27 cellular contexts compared by ENCODE assay signal in genomic region chr7:17448479-17449423, GRCh38.
DNase-seq lines count a peak whose midpoint lies in the region; ATAC-seq, FAIRE-seq and TF ChIP-seq lines count a peak whose summit lies in the region.
"Had no signal": no experiment of that assay in that cellular context is flagged by ENCODE, and none has a peak within 500 bp of the region (broad histone marks: within the 10 kb centered on the region; RNA-seq: fewer than 3 reads in every experiment).

No MANE protein-coding gene starts in this region.

- in situ Hi-C loops in transverse colon (cut with MboI; ENCODE audit: low pct_ligation_motif_present in 1 of 4, low pct_unique_long_range_greater_than_20kb in 1 of 4, low sequenced_read_pairs in 3 of 4) = no loop called here

- CTCF ChIA-PET in A549 (lab: Yijun Ruan, JAX) = interaction anchor here (1.1 to 1.5 kb wide), 4 partner anchors 9 to 753 kb away, joined by 3 to 4 read pairs (median 4); no protein-coding TSS in a partner anchor

- peak overlapping the region; percentile 65 to 81 for H3K27ac ChIP-seq in A549
- H3K27ac ChIP-seq in transverse colon = no peak overlapping the region
- H3K27ac ChIP-seq: C4-2B, RWPE1 had no signal

- H3K4me1 ChIP-seq in A549 = peaks cover 32% of the 10 kb centered on the region
- peaks cover 0 to 14% (median 6%) of the 10 kb centered on the region in 4 donors for H3K4me1 ChIP-seq in transverse colon

- H3K27me3 ChIP-seq in bronchial epithelial cell (ENCODE audit: control insufficient read depth, insufficient read depth, low read length) (no peaks in the 10 kb centered on the region), transverse colon (no peaks in the 10 kb centered on the region)

- H3K9me3 ChIP-seq in A549 (peaks cover 33% of the 10 kb centered on the region), transverse colon (peaks cover 11 to 16% of the 10 kb centered on the region in 2 donors)

- peaks cover 15 to 16% of the 10 kb centered on the region in 2 donors for H3K9me3 Mint-ChIP-seq in stimulated activated naive B cell treated with anti-CD40 and anti-IgM and Interleukin-4, amounts not matched to agents 10 μg/mL and 1 μg/mL and 100 μg/mL, for 72 hours

- peak; percentile 54 for FAIRE-seq in A549 (lab: Jason Lieb, UNC)
- FAIRE-seq in H54 (lab: Jason Lieb, UNC) = peak; percentile 11
- no peak for FAIRE-seq in bronchial epithelial cell (lab: Jason Lieb, UNC)
- FAIRE-seq: GM12878, HepG2 had no signal

- DNase-seq in A549 (ENCODE audit: low read depth in 1 of 2, low spot score in 1 of 2) = peak in 1 of 2 experiments; percentile 83
- DNase-seq in H54 (ENCODE audit: insufficient read length, low spot score) = no peak
- DNase-seq in M059J (ENCODE audit: low read depth) = peak; percentile 9
- peak; percentile 31 for DNase-seq in bronchial epithelial cell (ENCODE audit: low read depth)
- no peak for DNase-seq in NK-92 (lab: John Stamatoyannopoulos, UW; ENCODE audit: unreplicated experiment)
- DNase-seq in transverse colon = no peak
- DNase-seq in stimulated activated naive B cell treated with anti-CD40 and anti-IgM and Interleukin-4, amounts not matched to agents 10 μg/mL and 1 μg/mL and 100 μg/mL, for 72 hours = no peak
- DNase-seq: 8988T; CD8-positive, alpha-beta memory T cell; DMS79; KBM-7; NCI-H1092 treated with DMSO at 0.1 percent for 48 hours; NCI-H2029 treated with DMSO at 0.1 percent for 48 hours; NCI-H2171; NCI-H524 treated with DMSO at 0.1 percent for 48 hours; NCI-H82; OCI-M1; SIG-M5; SK-N-SH; T-helper 2 cell had no signal

- no peak overlapping the region for H3K4me3 ChIP-seq in A549
- H3K4me3 ChIP-seq in bronchial epithelial cell (ENCODE audit: low read depth, low read length) = no peak overlapping the region
- H3K4me3 ChIP-seq in transverse colon = no peak overlapping the region
- H3K4me3 ChIP-seq: GM12878, GM23338 had no signal

- H3K4me3 Mint-ChIP-seq in stimulated activated naive B cell treated with anti-CD40 and anti-IgM and Interleukin-4, amounts not matched to agents 10 μg/mL and 1 μg/mL and 100 μg/mL, for 72 hours = no peak overlapping the region
- H3K4me3 Mint-ChIP-seq: CD8-positive, alpha-beta memory T cell; GM23338 had no signal

- no peaks in the 10 kb centered on the region for H3K36me3 ChIP-seq in bronchial epithelial cell (ENCODE audit: control insufficient read depth, insufficient read depth, low read length)
- H3K36me3 ChIP-seq in transverse colon = no peaks in the 10 kb centered on the region

- peaks cover 4 to 6% of the 10 kb centered on the region in 2 donors for H3K27me3 Mint-ChIP-seq in stimulated activated naive B cell treated with anti-CD40 and anti-IgM and Interleukin-4, amounts not matched to agents 10 μg/mL and 1 μg/mL and 100 μg/mL, for 72 hours

- TF ChIP-seq EP300 in A549 (IDR thresholded peaks at IDR 0.05) (peak; percentile 47 to 59; a peak in 2 of 5 replicates), transverse colon (IDR thresholded peaks at IDR 0.05; ENCODE audit: low read depth) (no peak)

- H3K4me1 Mint-ChIP-seq in stimulated activated naive B cell treated with anti-CD40 and anti-IgM and Interleukin-4, amounts not matched to agents 10 μg/mL and 1 μg/mL and 100 μg/mL, for 72 hours = no peaks in the 10 kb centered on the region
- H3K4me1 Mint-ChIP-seq: CD8-positive, alpha-beta memory T cell had no signal

- TF ChIP-seq POLR2A in A549 (IDR thresholded peaks at IDR 0.05; ENCODE audit: low read length) (no peak), H54 (IDR thresholded peaks at IDR 0.05; ENCODE audit: low read depth, low read length) (no peak), transverse colon (IDR thresholded peaks at IDR 0.05) (no peak)

- 14% methylated on average over 2 of the region's 2 CpGs for WGBS in A549 (ENCODE audit: missing lambda C conversion rate)
- WGBS in transverse colon (ENCODE audit: low coverage in 1 of 2), 2 donors = 51 to 65% methylated on average over 2 of the region's 2 CpGs

- no peak for TF ChIP-seq CTCF in A549 (IDR thresholded peaks at IDR 0.05)
- TF ChIP-seq CTCF in bronchial epithelial cell (IDR thresholded peaks at IDR 0.05; ENCODE audit: insufficient read depth, low read length, severe bottlenecking) = no peak
- TF ChIP-seq CTCF in transverse colon (IDR thresholded peaks at IDR 0.05) = no peak

- POLR2A ChIA-PET in A549 (lab: Yijun Ruan, JAX) = interaction anchor here (1.0 kb wide), 2 partner anchors 110 to 151 kb away, joined by 3 read pairs; partner anchors contain the start of gene AHR

- intact Hi-C loops in transverse colon (cut with DNase I; ENCODE audit: low total_unique reads) = no loop called here

- ATAC-seq in A549 (peak; percentile 85 to 95), HG03442 (IDR thresholded peaks at IDR 0.05; ENCODE audit: unreplicated experiment) (no peak)
- ATAC-seq in stimulated activated naive B cell treated with anti-CD40 and anti-IgM and Interleukin-4, amounts not matched to agents 10 μg/mL and 1 μg/mL and 100 μg/mL, for 72 hours (replicated peaks) = no peak
- ATAC-seq: GM12878, GM23338, HCT116, HepG2 had no signal

- peaks cover 1 to 11% of the 10 kb centered on the region in 2 donors for H3K36me3 Mint-ChIP-seq in stimulated activated naive B cell treated with anti-CD40 and anti-IgM and Interleukin-4, amounts not matched to agents 10 μg/mL and 1 μg/mL and 100 μg/mL, for 72 hours

- no peak overlapping the region for H3K27ac Mint-ChIP-seq in stimulated activated naive B cell treated with anti-CD40 and anti-IgM and Interleukin-4, amounts not matched to agents 10 μg/mL and 1 μg/mL and 100 μg/mL, for 72 hours
- H3K27ac Mint-ChIP-seq: CD8-positive, alpha-beta memory T cell; GM23338 had no signal

- peak overlapping the region; percentile 66 for H3K4me2 ChIP-seq in A549
- H3K4me2 ChIP-seq: GM23338, SK-N-SH had no signal

- peak in 1 of 2 experiments; percentile 57; a peak in 2 of 5 replicates for TF ChIP-seq RAD21 in A549 (conservative IDR thresholded peaks at IDR 0.05 in 1 of 2, IDR thresholded peaks at IDR 0.05 in 1 of 2)

TF ChIP-seq in A549, 52 proteins besides CTCF, POLR2A, EP300 and RAD21:
- TF ChIP-seq JUN (IDR thresholded peaks at IDR 0.05) (peak; percentile 53 to 69; a peak in 3 of 5 replicates), PBX3 (IDR thresholded peaks at IDR 0.05) (no peak), FOSL2 (IDR thresholded peaks at IDR 0.05) (peak; percentile 66; the same call in 1 of the 2 replicates), FOSL2 (CRISPR knock-in tag; IDR thresholded peaks at IDR 0.05) (peak; percentile 90), SMC3 (IDR thresholded peaks at IDR 0.05) (peak; percentile 36; the same call in 2 of the 3 replicates), BCL3 (IDR thresholded peaks at IDR 0.05) (peak; percentile 44; the same call in 1 of the 3 replicates), GATA3 (IDR thresholded peaks at IDR 0.05; ENCODE audit: borderline replicate concordance) (peak; percentile 98), ZFP36 (IDR thresholded peaks at IDR 0.05; ENCODE audit: borderline replicate concordance, partially characterized antibody) (no peak), NFE2L2 (conservative IDR thresholded peaks at IDR 0.05; ENCODE audit: low read length) (no peak), JUNB (IDR thresholded peaks at IDR 0.05) (peak; percentile 86), MAX (IDR thresholded peaks at IDR 0.05) (peak; percentile 25; the same call in 1 of the 2 replicates), CHD4 (IDR thresholded peaks at IDR 0.05; ENCODE audit: borderline replicate concordance) (peak; percentile 35; the same call in 1 of the 2 replicates)

Comparison
In these comparisons a context has a peak if more than half of its experiments do, and no peak if none do; other contexts are left out.
1. ATAC-seq: peak in A549 (2 of 2); none in HG03442 (single experiment) and stimulated activated naive B cell treated with anti-CD40 and anti-IgM and Interleukin-4, amounts not matched to agents 10 μg/mL and 1 μg/mL and 100 μg/mL, for 72 hours (0 of 2).
2. DNase-seq: peak in M059J (single experiment) and bronchial epithelial cell (single experiment); none in H54 (single experiment), NK-92 (single experiment), transverse colon (single experiment) and stimulated activated naive B cell treated with anti-CD40 and anti-IgM and Interleukin-4, amounts not matched to agents 10 μg/mL and 1 μg/mL and 100 μg/mL, for 72 hours (single experiment).
3. H3K27ac ChIP-seq: peak in A549 (2 of 2); none in transverse colon (0 of 4).